ENCODE assay signal across 8 cellular contexts in the genomic region with DNA sequence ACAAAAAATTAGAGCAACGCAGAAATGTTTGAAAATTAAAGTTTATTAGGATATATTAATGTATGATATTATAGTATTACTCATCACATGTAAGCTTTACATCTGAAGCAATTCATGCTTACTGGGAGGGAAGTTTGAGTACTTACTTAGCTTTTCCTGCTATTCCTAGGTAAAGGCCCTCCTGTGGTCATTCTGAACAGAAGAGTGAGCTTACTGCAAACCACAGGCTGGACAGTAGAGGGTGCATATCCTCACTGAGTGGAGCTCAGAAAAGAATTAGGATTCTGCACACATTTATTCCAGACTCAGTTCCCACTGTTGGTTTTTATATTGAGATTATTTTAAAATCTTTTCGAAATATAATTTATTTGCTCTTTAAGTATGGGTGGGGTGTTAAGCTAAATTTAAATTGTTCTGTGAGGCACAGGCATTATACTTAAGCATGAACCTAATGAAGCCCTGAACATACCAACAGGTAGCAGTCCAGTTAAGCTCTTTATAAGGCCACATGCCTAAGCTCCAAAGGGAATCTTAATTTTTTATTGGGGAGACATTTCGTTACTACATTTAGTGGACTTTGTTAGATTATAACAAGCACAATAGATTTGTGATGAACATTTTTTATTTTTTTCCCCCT. TPM values are rescaled to one million over a fixed set of nuclear protein-coding genes. Genes with fewer than 3 reads are reported as not detected.
DNase-seq lines count a peak whose midpoint lies in the region; ATAC-seq, FAIRE-seq and TF ChIP-seq lines count a peak whose summit lies in the region.

No MANE protein-coding gene starts in this region.

- H3K9ac ChIP-seq in astrocyte (ENCODE audit: low read length) = no peak overlapping the region

- H3K9me3 ChIP-seq in astrocyte (ENCODE audit: insufficient read depth, low read depth, low read length) = no peaks in the 10 kb centered on the region

- H3K4me3 ChIP-seq in astrocyte (ENCODE audit: insufficient read depth, low read depth, low read length) = no peak overlapping the region

- TF ChIP-seq CTCF in astrocyte (IDR thresholded peaks at IDR 0.05; ENCODE audit: insufficient read depth, low read depth, low read length) = peak; percentile 77

- H3K4me1 ChIP-seq in astrocyte (ENCODE audit: insufficient read depth, low read length) = no peaks in the 10 kb centered on the region

- no peak overlapping the region for H3K4me3 Mint-ChIP-seq in astrocyte (ENCODE audit: unreplicated experiment)
- H3K4me3 Mint-ChIP-seq in stimulated activated effector memory CD8-positive, alpha-beta T cell treated with anti-CD3 and anti-CD28 coated beads, Interleukin-12 subunit alpha, Interleukin-12 subunit beta, amount 100 ng/mL, for 72 hours = no peak overlapping the region

- ATAC-seq in Right ventricle myocardium inferior (peak; percentile 45), HG03354 (IDR thresholded peaks at IDR 0.05; ENCODE audit: poor library complexity, severe bottlenecking, unreplicated experiment) (no peak), HG02840 (IDR thresholded peaks at IDR 0.05; ENCODE audit: low FRiP score, unreplicated experiment) (no peak)
- ATAC-seq in stimulated activated effector memory CD8-positive, alpha-beta T cell treated with anti-CD3 and anti-CD28 coated beads, Interleukin-12 subunit alpha, Interleukin-12 subunit beta, amount 100 ng/mL, for 72 hours = no peak

- intact Hi-C loops in Right ventricle myocardium inferior (cut with DNase I) = no loop called here
- intact Hi-C loops in cardiac septum (cut with DNase I) = no loop called here

- no peak overlapping the region for H3K27ac Mint-ChIP-seq in astrocyte (ENCODE audit: unreplicated experiment)
- no peak overlapping the region for H3K27ac Mint-ChIP-seq in stimulated activated effector memory CD8-positive, alpha-beta T cell treated with anti-CD3 and anti-CD28 coated beads, Interleukin-12 subunit alpha, Interleukin-12 subunit beta, amount 100 ng/mL, for 72 hours

- no peak overlapping the region for H3K27ac ChIP-seq in astrocyte (ENCODE audit: low read depth, low read length)

- H3K27me3 Mint-ChIP-seq in astrocyte (ENCODE audit: low read depth, unreplicated experiment) = no peaks in the 10 kb centered on the region

- H3K36me3 Mint-ChIP-seq in astrocyte (ENCODE audit: low read depth, unreplicated experiment) = peaks cover 27% of the 10 kb centered on the region
- H3K36me3 Mint-ChIP-seq in stimulated activated effector memory CD8-positive, alpha-beta T cell treated with anti-CD3 and anti-CD28 coated beads, Interleukin-12 subunit alpha, Interleukin-12 subunit beta, amount 100 ng/mL, for 72 hours = peaks cover 100% of the 10 kb centered on the region

- DNase-seq in Right ventricle myocardium inferior (ENCODE audit: missing footprints) (no peak), cardiac septum (ENCODE audit: low spot score) (no peak), NCI-H2081 treated with DMSO at 0.1 percent for 48 hours (lab: John Stamatoyannopoulos, UW) (peak; percentile 49), astrocyte (ENCODE audit: low read depth) (peak; percentile 50), islet precursor cell (peak; percentile 61)
- no peak for DNase-seq in stimulated activated effector memory CD8-positive, alpha-beta T cell treated with anti-CD3 and anti-CD28 coated beads, Interleukin-12 subunit alpha, Interleukin-12 subunit beta, amount 100 ng/mL, for 72 hours (ENCODE audit: low spot score in 2 of 2)

- peaks cover 4% of the 10 kb centered on the region for H3K79me2 ChIP-seq in astrocyte (ENCODE audit: insufficient read depth, low read length)

- no peak overlapping the region for H2AFZ ChIP-seq in astrocyte (ENCODE audit: low read depth, low read length)

- no peak for FAIRE-seq in astrocyte (lab: Jason Lieb, UNC)

- H3K4me2 ChIP-seq in astrocyte (ENCODE audit: low read length) = no peak overlapping the region

- no peaks in the 10 kb centered on the region for H3K27me3 ChIP-seq in astrocyte (ENCODE audit: insufficient read depth, low read length)

- peaks cover 70% of the 10 kb centered on the region for H3K36me3 ChIP-seq in astrocyte (ENCODE audit: insufficient read depth, low read length)

- H3K9me3 Mint-ChIP-seq in astrocyte (ENCODE audit: unreplicated experiment) = no peaks in the 10 kb centered on the region
- no peaks in the 10 kb centered on the region for H3K9me3 Mint-ChIP-seq in stimulated activated effector memory CD8-positive, alpha-beta T cell treated with anti-CD3 and anti-CD28 coated beads, Interleukin-12 subunit alpha, Interleukin-12 subunit beta, amount 100 ng/mL, for 72 hours

- H3K4me1 Mint-ChIP-seq in astrocyte (ENCODE audit: low read depth, unreplicated experiment) = peaks cover 10% of the 10 kb centered on the region
- H3K4me1 Mint-ChIP-seq in stimulated activated effector memory CD8-positive, alpha-beta T cell treated with anti-CD3 and anti-CD28 coated beads, Interleukin-12 subunit alpha, Interleukin-12 subunit beta, amount 100 ng/mL, for 72 hours = peaks cover 26% of the 10 kb centered on the region

- peaks cover 32% of the 10 kb centered on the region for H4K20me1 ChIP-seq in astrocyte (ENCODE audit: insufficient read depth, low read length)

RNA-seq across cellular contexts. Expression of a gene that starts 10.2 kb away (rescaled TPM):
- total RNA-seq in Right ventricle myocardium inferior = 87.3 TPM
- 67.6 TPM for total RNA-seq in cardiac septum
- 40.4 and 43.1 TPM in 2 replicates for total RNA-seq in astrocyte

RNA-seq across cellular contexts. Expression of a gene that starts 35.4 kb away (rescaled TPM):
- total RNA-seq in Right ventricle myocardium inferior = 62.1 TPM
- total RNA-seq in cardiac septum = 87.0 TPM
- total RNA-seq in astrocyte = 269 and 270 TPM in 2 replicates

Comparison
In these comparisons a context has a peak if more than half of its experiments do, and no peak if none do; other contexts are left out.
1. DNase-seq: peak in NCI-H2081 treated with DMSO at 0.1 percent for 48 hours (single experiment), astrocyte (single experiment) and islet precursor cell (single experiment); none in Right ventricle myocardium inferior (single experiment), cardiac septum (single experiment) and stimulated activated effector memory CD8-positive, alpha-beta T cell treated with anti-CD3 and anti-CD28 coated beads, Interleukin-12 subunit alpha, Interleukin-12 subunit beta, amount 100 ng/mL, for 72 hours (0 of 2).